1 cellular context compared by ENCODE assay signal in genomic region chr16:2817496-2818277, GRCh38.
TF ChIP-seq lines count a peak whose summit lies in the region.

No MANE protein-coding gene starts in this region.

TF ChIP-seq in K562, 482 proteins besides CTCF, POLR2A, EP300 and RAD21 (continues in another document):
- peak; percentile 43 to 54 for TF ChIP-seq NRF1 (conservative IDR thresholded peaks at IDR 0.05 in 1 of 2, IDR thresholded peaks at IDR 0.05 in 1 of 2)
- no peak for TF ChIP-seq HCFC1 (IDR thresholded peaks at IDR 0.05; ENCODE audit: low read depth, low read length)
- no peak for TF ChIP-seq SRSF9 (IDR thresholded peaks at IDR 0.05; ENCODE audit: borderline replicate concordance, low read depth, low read length)
- peak; percentile 79 for TF ChIP-seq RBFOX2 (IDR thresholded peaks at IDR 0.05; ENCODE audit: low read depth, low read length)
- TF ChIP-seq PCBP1 (IDR thresholded peaks at IDR 0.05; ENCODE audit: low read depth, low read length, poor library complexity, severe bottlenecking) = peak; percentile 57
- TF ChIP-seq USF2 (CRISPR knock-in tag; IDR thresholded peaks at IDR 0.05) = peak; percentile 53
- TF ChIP-seq WHSC1 (IDR thresholded peaks at IDR 0.05; ENCODE audit: low read length) = no peak
- no peak for TF ChIP-seq ZBTB12 (CRISPR knock-in tag; IDR thresholded peaks at IDR 0.05)
- TF ChIP-seq MNT (conservative IDR thresholded peaks at IDR 0.05) = peak; percentile 83 to 93
- TF ChIP-seq ZMIZ1 (IDR thresholded peaks at IDR 0.05; ENCODE audit: low read depth in 2 of 2, low read length in 2 of 2) = no peak
- 0 out of 2 replicates have a peak, but pooled peaks have one; percentile 35 for TF ChIP-seq HDAC8 (tag; IDR thresholded peaks at IDR 0.05)
- peak; percentile 17; the same call in 1 of the 2 replicates for TF ChIP-seq MTA3 (IDR thresholded peaks at IDR 0.05; ENCODE audit: borderline replicate concordance)
- TF ChIP-seq ZNF740 (CRISPR knock-in tag; IDR thresholded peaks at IDR 0.05) = peak; percentile 91
- TF ChIP-seq ZNF740 (tag; IDR thresholded peaks at IDR 0.05) = no peak
- no peak for TF ChIP-seq SIN3B (IDR thresholded peaks at IDR 0.05; ENCODE audit: low read depth)
- peak; percentile 85; the same call in 1 of the 2 replicates for TF ChIP-seq NKRF (IDR thresholded peaks at IDR 0.05; ENCODE audit: borderline replicate concordance)
- peak; percentile 25; the same call in 1 of the 2 replicates for TF ChIP-seq DPF2 (IDR thresholded peaks at IDR 0.05)
- peak; percentile 95 for TF ChIP-seq SAFB (IDR thresholded peaks at IDR 0.05; ENCODE audit: borderline replicate concordance, low read depth, low read length)
- peak; percentile 82 for TF ChIP-seq ZNF395 (CRISPR knock-in tag; IDR thresholded peaks at IDR 0.05)
- TF ChIP-seq HDAC1 (IDR thresholded peaks at IDR 0.05) = peak in 1 of 2 experiments; percentile 88; a peak in 2 of 4 replicates
- TF ChIP-seq MAFF (IDR thresholded peaks at IDR 0.05; ENCODE audit: low read length) = no peak
- peak; percentile 36 for TF ChIP-seq KDM5B (IDR thresholded peaks at IDR 0.05; ENCODE audit: insufficient replicate concordance, low read depth, low read length)
- TF ChIP-seq NFYB (IDR thresholded peaks at IDR 0.05; ENCODE audit: extremely low read depth, insufficient read length) = no peak
- TF ChIP-seq ZNF133 (CRISPR knock-in tag; IDR thresholded peaks at IDR 0.05) = no peak
- TF ChIP-seq FOXK2 (conservative IDR thresholded peaks at IDR 0.05 in 1 of 2, IDR thresholded peaks at IDR 0.05 in 1 of 2; ENCODE audit: low read depth in 2 of 2) = no peak
- TF ChIP-seq ZNF512 (tag; IDR thresholded peaks at IDR 0.05) = no peak
- TF ChIP-seq ZNF384 (IDR thresholded peaks at IDR 0.05; ENCODE audit: low read depth, low read length) = no peak
- peak; percentile 95 for TF ChIP-seq EP400 (IDR thresholded peaks at IDR 0.05)
- peak; percentile 56 for TF ChIP-seq L3MBTL2 (IDR thresholded peaks at IDR 0.05)
- peak; percentile 49 for TF ChIP-seq ZBTB40 (IDR thresholded peaks at IDR 0.05)
- no peak for TF ChIP-seq ZBTB40 (CRISPR knock-in tag; IDR thresholded peaks at IDR 0.05)
- peak in 1 of 2 experiments; percentile 7; a peak in 1 of 4 replicates for TF ChIP-seq MAZ (CRISPR knock-in tag; conservative IDR thresholded peaks at IDR 0.05 in 1 of 2, IDR thresholded peaks at IDR 0.05 in 1 of 2)
- no peak for TF ChIP-seq PHF20 (IDR thresholded peaks at IDR 0.05; ENCODE audit: partially characterized antibody)
